In genomic region chr2:68907232-68907922, GRCh38 we compare ENCODE assay signal across 10 cellular contexts. TPM values are rescaled to one million over a fixed set of nuclear protein-coding genes. Genes with fewer than 3 reads are reported as not detected.
DNase-seq lines count a peak whose midpoint lies in the region; ATAC-seq and TF ChIP-seq lines count a peak whose summit lies in the region.
"Had no signal": no experiment of that assay in that cellular context is flagged by ENCODE, and none has a peak within 500 bp of the region (broad histone marks: within the 10 kb centered on the region; RNA-seq: fewer than 3 reads in every experiment).

No MANE protein-coding gene starts in this region.

- H2AK9ac ChIP-seq in IMR-90 (replicated peaks; ENCODE audit: low read depth, low read length, poor library complexity) = peak overlapping the region; percentile 65

- dilution Hi-C loops in IMR-90 (cut with HindIII; ENCODE audit: low sequenced_read_pairs, unreplicated experiment) = no loop called here

- CTCF ChIA-PET in IMR-90 (lab: Yijun Ruan, JAX) = interaction anchor here (1.2 to 2.8 kb wide), 4 partner anchors 48 to 313 kb away, joined by 3 to 13 read pairs (median 4); no protein-coding TSS in a partner anchor
- CTCF ChIA-PET in naive thymus-derived CD4-positive, alpha-beta T cell (lab: Charles Lee) = interaction anchor here (0.6 to 5.6 kb wide), 19 partner anchors 18 to 444 kb away, joined by 3 to 64 read pairs (median 5); no protein-coding TSS in a partner anchor

- H3K36me3 Mint-ChIP-seq in activated T-helper 1 cell treated with anti-CD3 and anti-CD28 coated beads, Interleukin-12 subunit alpha, Interleukin-12 subunit beta, Interleukin-2, Interleukin-4 antibody, amounts not matched to agents 30 ng/mL and 10 ng/mL and 1 ng/mL, durations not matched to agents 14 hours and 24 hours and 36 hours (ENCODE audit: low read depth) = peaks cover 5% of the 10 kb centered on the region
- H3K36me3 Mint-ChIP-seq in naive thymus-derived CD4-positive, alpha-beta T cell = peaks cover 0 to 18% (median 0%) of the 10 kb centered on the region in 5 donors

- no peak overlapping the region for H3K9ac ChIP-seq in IMR-90 (ENCODE audit: low read depth, low read length)
- H3K9ac ChIP-seq: parathyroid adenoma had no signal

- H3K27me3 Mint-ChIP-seq in activated T-helper 1 cell treated with anti-CD3 and anti-CD28 coated beads, Interleukin-12 subunit alpha, Interleukin-12 subunit beta, Interleukin-2, Interleukin-4 antibody, amounts not matched to agents 30 ng/mL and 10 ng/mL and 1 ng/mL, durations not matched to agents 14 hours and 24 hours and 36 hours (ENCODE audit: insufficient read depth) = no peaks in the 10 kb centered on the region
- peaks cover 0 to 5% (median 0%) of the 10 kb centered on the region in 5 donors for H3K27me3 Mint-ChIP-seq in naive thymus-derived CD4-positive, alpha-beta T cell

- peak overlapping the region; percentile 90; the same call in 1 of the 2 replicates for H2BK20ac ChIP-seq in IMR-90 (ENCODE audit: low read depth, low read length)

- intact Hi-C loops in IMR-90 (cut with micrococcal nuclease) = loop anchor here (5.0 kb wide), 1 partner anchor 50 kb away; no protein-coding TSS in a partner anchor
- intact Hi-C loops in activated T-helper 1 cell treated with anti-CD3 and anti-CD28 coated beads, Interleukin-12 subunit alpha, Interleukin-12 subunit beta, Interleukin-2, Interleukin-4 antibody, amounts not matched to agents 30 ng/mL and 10 ng/mL and 1 ng/mL, durations not matched to agents 14 hours and 24 hours and 36 hours (cut with micrococcal nuclease) = no loop called here
- intact Hi-C loops in naive thymus-derived CD4-positive, alpha-beta T cell (cut with micrococcal nuclease) = loop anchor here (5.0 kb wide), 2 partner anchors 170 to 315 kb away; no protein-coding TSS in a partner anchor

- POLR2A ChIA-PET in IMR-90 (lab: Charles Lee; ENCODE audit: unreplicated experiment) = no interaction called here
- POLR2A ChIA-PET in naive thymus-derived CD4-positive, alpha-beta T cell (lab: Charles Lee) = interaction anchor here (0.9 to 2.5 kb wide), 17 partner anchors 8 to 440 kb away, joined by 3 to 13 read pairs (median 5); partner anchors contain the start of genes APLF, ARHGAP25 and FBXO48

- no peaks in the 10 kb centered on the region for H3K79me1 ChIP-seq in IMR-90 (ENCODE audit: low read depth in 1 of 2, low read length in 2 of 2)

- no peak overlapping the region for H3K4me2 ChIP-seq in IMR-90 (ENCODE audit: low read depth, low read length)

- H3K27me3 ChIP-seq in IMR-90 (ENCODE audit: control insufficient read depth, insufficient read depth, low read length) = no peaks in the 10 kb centered on the region
- H3K27me3 ChIP-seq in naive thymus-derived CD4-positive, alpha-beta T cell (ENCODE audit: control insufficient read depth in 2 of 2, insufficient read depth in 2 of 2, low read length in 2 of 2) = no peaks in the 10 kb centered on the region

- no peak for TF ChIP-seq POLR2A in IMR-90 (IDR thresholded peaks at IDR 0.05; ENCODE audit: low read depth, low read length)

- 0 out of 4 replicates have a peak overlapping the region, but pooled peaks of 1 of the 2 experiments have one; percentile 3 for H4K8ac ChIP-seq in IMR-90 (ENCODE audit: low read depth in 2 of 2, low read length in 2 of 2)

- 0 out of 2 replicates have a peak overlapping the region, but pooled peaks have one; percentile 50 for H4K5ac ChIP-seq in IMR-90 (ENCODE audit: low read depth, low read length)

- no peaks in the 10 kb centered on the region for H3K36me3 ChIP-seq in IMR-90 (ENCODE audit: control insufficient read depth, insufficient read depth, low read length)
- no peaks in the 10 kb centered on the region for H3K36me3 ChIP-seq in naive thymus-derived CD4-positive, alpha-beta T cell (ENCODE audit: control insufficient read depth in 2 of 3, insufficient read depth in 3 of 3, low read length in 3 of 3)

- H2AK5ac ChIP-seq in IMR-90 (ENCODE audit: low read depth, low read length) = peak overlapping the region; percentile 97

- 0 out of 2 replicates have a peak overlapping the region, but pooled peaks have one; percentile 2 for H3K14ac ChIP-seq in IMR-90 (replicated peaks; ENCODE audit: low read depth, low read length)

- H4K20me1 ChIP-seq in IMR-90 (ENCODE audit: insufficient read depth, low read length) = no peaks in the 10 kb centered on the region

- no peak overlapping the region for H3K4me3 ChIP-seq in IMR-90 (ENCODE audit: insufficient read depth, low read depth, low read length)
- H3K4me3 ChIP-seq in naive thymus-derived CD4-positive, alpha-beta T cell (ENCODE audit: low read length) = peak overlapping the region; percentile 7

- peak overlapping the region; percentile 76; the same call in 2 of the 3 replicates for H2BK15ac ChIP-seq in IMR-90 (ENCODE audit: low read depth, low read length)

- H3K27ac ChIP-seq in IMR-90 (ENCODE audit: insufficient read depth, low read length) = no peak overlapping the region
- H3K27ac ChIP-seq in naive thymus-derived CD4-positive, alpha-beta T cell (ENCODE audit: low read depth, low read length) = no peak overlapping the region
- H3K27ac ChIP-seq: parathyroid adenoma had no signal

- peak overlapping the region; percentile 70; the same call in 1 of the 2 replicates for H3K18ac ChIP-seq in IMR-90 (ENCODE audit: low read depth, low read length)

- H3K9me3 ChIP-seq in IMR-90 (ENCODE audit: control insufficient read depth, insufficient read depth, low read length) = no peaks in the 10 kb centered on the region
- no peaks in the 10 kb centered on the region for H3K9me3 ChIP-seq in naive thymus-derived CD4-positive, alpha-beta T cell (ENCODE audit: control insufficient read depth in 2 of 3, low read length in 3 of 3)

- H3K4me1 ChIP-seq in IMR-90 (ENCODE audit: control insufficient read depth, insufficient read depth, low read length) = peaks cover 10% of the 10 kb centered on the region
- peaks cover 21 to 46% of the 10 kb centered on the region in 2 donors for H3K4me1 ChIP-seq in naive thymus-derived CD4-positive, alpha-beta T cell (ENCODE audit: control insufficient read depth in 2 of 2, insufficient read depth in 2 of 2, low read length in 2 of 2)
- H3K4me1 ChIP-seq: parathyroid adenoma had no signal

- H3K27ac Mint-ChIP-seq in activated T-helper 1 cell treated with anti-CD3 and anti-CD28 coated beads, Interleukin-12 subunit alpha, Interleukin-12 subunit beta, Interleukin-2, Interleukin-4 antibody, amounts not matched to agents 30 ng/mL and 10 ng/mL and 1 ng/mL, durations not matched to agents 14 hours and 24 hours and 36 hours = peak overlapping the region; percentile 88
- H3K27ac Mint-ChIP-seq in naive thymus-derived CD4-positive, alpha-beta T cell = peak overlapping the region in 8 of 9 donors; percentile 55 to 89 (median 78)

- DNase-seq in DMS53 (lab: John Stamatoyannopoulos, UW) = peak; percentile 72
- no peak for DNase-seq in IMR-90
- no peak for DNase-seq in activated T-helper 1 cell treated with anti-CD3 and anti-CD28 coated beads, Interleukin-12 subunit alpha, Interleukin-12 subunit beta, Interleukin-2, Interleukin-4 antibody, amounts not matched to agents 30 ng/mL and 10 ng/mL and 1 ng/mL, durations not matched to agents 14 hours and 24 hours and 36 hours (ENCODE audit: low spot score)
- DNase-seq in naive thymus-derived CD4-positive, alpha-beta T cell = no peak
- no peak for DNase-seq in H4 (ENCODE audit: low spot score)
- DNase-seq in superior temporal gyrus (ENCODE audit: extremely low spot score) = no peak
- DNase-seq in stimulated activated CD4-positive, alpha-beta T cell treated with anti-CD3 and anti-CD28 coated beads, Interleukin-2, amount 100 ng/mL, for 24 hours = no peak
- DNase-seq: NCI-H446 had no signal

- peaks cover 33% of the 10 kb centered on the region for H3K4me1 Mint-ChIP-seq in activated T-helper 1 cell treated with anti-CD3 and anti-CD28 coated beads, Interleukin-12 subunit alpha, Interleukin-12 subunit beta, Interleukin-2, Interleukin-4 antibody, amounts not matched to agents 30 ng/mL and 10 ng/mL and 1 ng/mL, durations not matched to agents 14 hours and 24 hours and 36 hours (ENCODE audit: low read depth)
- peaks cover 19 to 35% (median 26%) of the 10 kb centered on the region in 7 donors for H3K4me1 Mint-ChIP-seq in naive thymus-derived CD4-positive, alpha-beta T cell

- H2BK5ac ChIP-seq in IMR-90 (ENCODE audit: low read depth, low read length, poor library complexity, severe bottlenecking) = no peak overlapping the region

- peak overlapping the region; percentile 57 for H2AFZ ChIP-seq in IMR-90 (replicated peaks; ENCODE audit: low read length, poor library complexity)
- H2AFZ ChIP-seq: parathyroid adenoma had no signal

- TF ChIP-seq RAD21 in IMR-90 (IDR thresholded peaks at IDR 0.05; ENCODE audit: low read length) = no peak

- peaks cover 6% of the 10 kb centered on the region; the same call in 1 of the 2 replicates for H3K9me1 ChIP-seq in IMR-90 (ENCODE audit: insufficient read depth, low read length)

- peak overlapping the region; percentile 95; the same call in 1 of the 2 replicates for H2BK120ac ChIP-seq in IMR-90 (ENCODE audit: low read depth, low read length)

- in situ Hi-C loops in IMR-90 (cut with MboI; ENCODE audit: low sequenced_read_pairs) = no loop called here

- H3K4ac ChIP-seq in IMR-90 (ENCODE audit: low read depth, low read length) = peak overlapping the region; percentile 84; the same call in 1 of the 2 replicates

- BruUV-seq in IMR-90 (replicated peaks; lab: Mats Ljungman, UMichigan) = no TSS peak

- no peak overlapping the region for H3K23ac ChIP-seq in IMR-90 (ENCODE audit: low read depth, low read length)

- ATAC-seq in IMR-90 (ENCODE audit: low read depth) = no peak
- ATAC-seq in naive thymus-derived CD4-positive, alpha-beta T cell = no peak

- TF ChIP-seq CTCF in IMR-90 (conservative IDR thresholded peaks at IDR 0.05; ENCODE audit: low read depth, low read length) = no peak

- peak overlapping the region; percentile 39 for H4K91ac ChIP-seq in IMR-90 (ENCODE audit: insufficient read depth, low read depth, low read length)

- H3K56ac ChIP-seq in IMR-90 (ENCODE audit: extremely low read depth, insufficient read depth, low read length) = no peak overlapping the region

- H3K9me3 Mint-ChIP-seq in activated T-helper 1 cell treated with anti-CD3 and anti-CD28 coated beads, Interleukin-12 subunit alpha, Interleukin-12 subunit beta, Interleukin-2, Interleukin-4 antibody, amounts not matched to agents 30 ng/mL and 10 ng/mL and 1 ng/mL, durations not matched to agents 14 hours and 24 hours and 36 hours = peaks cover 20% of the 10 kb centered on the region
- H3K9me3 Mint-ChIP-seq in naive thymus-derived CD4-positive, alpha-beta T cell = peaks cover 0 to 14% (median under 1%) of the 10 kb centered on the region in 11 donors

- peak overlapping the region; percentile 47 for H3K4me3 Mint-ChIP-seq in activated T-helper 1 cell treated with anti-CD3 and anti-CD28 coated beads, Interleukin-12 subunit alpha, Interleukin-12 subunit beta, Interleukin-2, Interleukin-4 antibody, amounts not matched to agents 30 ng/mL and 10 ng/mL and 1 ng/mL, durations not matched to agents 14 hours and 24 hours and 36 hours
- H3K4me3 Mint-ChIP-seq in naive thymus-derived CD4-positive, alpha-beta T cell = peak overlapping the region in 7 of 10 donors; percentile 30 to 74 (median 61)

- WGBS in IMR-90 (ENCODE audit: extremely low coverage in 2 of 2, insufficient read length in 1 of 2), 2 experiments = no CpG with 5 or more reads among the region's 5 CpGs

RNA-seq across cellular contexts. Expression of gene BMP10, which starts 36.2 kb away (rescaled TPM):
- not detected in 2 replicates for total RNA-seq in IMR-90 (2012; rRNA removed)
- not detected in 2 replicates for polyA plus RNA-seq in IMR-90 (2012; rRNA removed)
- polyA plus RNA-seq in IMR-90 (2012; cell fraction: cytosol; rRNA removed) = not detected in 2 replicates
- not detected in 2 replicates for polyA plus RNA-seq in IMR-90 (2012; cell fraction: nucleus; rRNA removed; ENCODE audit: low replicate concordance)
- total RNA-seq in activated T-helper 1 cell treated with anti-CD3 and anti-CD28 coated beads, Interleukin-12 subunit alpha, Interleukin-12 subunit beta, Interleukin-2, Interleukin-4 antibody, amounts not matched to agents 30 ng/mL and 10 ng/mL and 1 ng/mL, durations not matched to agents 14 hours and 24 hours and 36 hours = not detected in 2 replicates
- not detected for total RNA-seq in naive thymus-derived CD4-positive, alpha-beta T cell
- polyA plus RNA-seq in naive thymus-derived CD4-positive, alpha-beta T cell = not detected
- not detected in 2 replicates for total RNA-seq in H4 (2014; rRNA removed; shearing (Covaris generic))

RNA-seq across cellular contexts. Expression of gene GKN2, which starts 45.3 kb away (rescaled TPM):
- total RNA-seq in IMR-90 (2012; rRNA removed) = not detected in 2 replicates
- polyA plus RNA-seq in IMR-90 (2012; rRNA removed) = not detected in 2 replicates
- polyA plus RNA-seq in IMR-90 (2012; cell fraction: cytosol; rRNA removed) = not detected in 2 replicates
- polyA plus RNA-seq in IMR-90 (2012; cell fraction: nucleus; rRNA removed; ENCODE audit: low replicate concordance) = not detected in 2 replicates
- total RNA-seq in activated T-helper 1 cell treated with anti-CD3 and anti-CD28 coated beads, Interleukin-12 subunit alpha, Interleukin-12 subunit beta, Interleukin-2, Interleukin-4 antibody, amounts not matched to agents 30 ng/mL and 10 ng/mL and 1 ng/mL, durations not matched to agents 14 hours and 24 hours and 36 hours = not detected in 2 replicates
- total RNA-seq in naive thymus-derived CD4-positive, alpha-beta T cell = not detected
- polyA plus RNA-seq in naive thymus-derived CD4-positive, alpha-beta T cell = not detected
- not detected in 2 replicates for total RNA-seq in H4 (2014; rRNA removed; shearing (Covaris generic))
- total RNA-seq: T-helper 2 cell treated with Interferon-gamma antibody and Interleukin-4, amounts not matched to agents 100 ng/mL and 5 ng/mL, for 36 hours had no signal
